In genomic region chr1:109509176-109510134, GRCh38 we compare ENCODE assay signal across 8 cellular contexts. TPM values are rescaled to one million over a fixed set of nuclear protein-coding genes. Genes with fewer than 3 reads are reported as not detected.
DNase-seq lines count a peak whose midpoint lies in the region; ATAC-seq, FAIRE-seq and TF ChIP-seq lines count a peak whose summit lies in the region.

TSS of gene AMIGO1 (minus strand) at chr1:109509727. CDS start at chr1:109508912, 815 bp downstream.

- peaks cover 14% of the 10 kb centered on the region for H3K4me1 Mint-ChIP-seq in T-helper 2 cell treated with Interferon-gamma antibody and Interleukin-4, amounts not matched to agents 5 μg/mL and 100 μg/mL, for 36 hours (ENCODE audit: low read depth)

- no peak within 1 kb of the TSS; the same call in 1 of the 2 replicates for H3K14ac ChIP-seq in IMR-90 (replicated peaks; ENCODE audit: low read depth, low read length)

- TF ChIP-seq CTCF in IMR-90 (conservative IDR thresholded peaks at IDR 0.05; ENCODE audit: low read depth, low read length): no peak
- no peak for TF ChIP-seq CTCF in GM12878 (IDR thresholded peaks at IDR 0.05 in 2 of 3, conservative IDR thresholded peaks at IDR 0.05 in 1 of 3; ENCODE audit: control insufficient read depth in 2 of 3, extremely low read depth in 1 of 3, insufficient read depth in 1 of 3, low read depth in 3 of 3, low read length in 3 of 3)

- H3K36me3 ChIP-seq in IMR-90 (ENCODE audit: control insufficient read depth, insufficient read depth, low read length) (peaks cover 2% of the 10 kb centered on the region; the same call in 1 of the 2 replicates), GM12878 (ENCODE audit: control insufficient read depth in 2 of 2, insufficient read depth in 2 of 2, low read length in 1 of 2) (no peaks in the 10 kb centered on the region)

- no peaks in the 10 kb centered on the region for H3K79me1 ChIP-seq in IMR-90 (ENCODE audit: low read depth in 1 of 2, low read length in 2 of 2)

- peaks cover 5% of the 10 kb centered on the region for H3K4me1 ChIP-seq in IMR-90 (ENCODE audit: control insufficient read depth, insufficient read depth, low read length)
- 0 out of 2 replicates have a peak, but pooled peaks cover 3% of the 10 kb centered on the region for H3K4me1 ChIP-seq in GM12878 (ENCODE audit: control insufficient read depth, insufficient read depth, low read length)

- 0 out of 2 replicates have a peak within 1 kb of the TSS, but pooled peaks have one; percentile 39 for H2AK5ac ChIP-seq in IMR-90 (ENCODE audit: low read depth, low read length)

- peak within 1 kb of the TSS; percentile 20; the same call in 1 of the 2 replicates for H2BK120ac ChIP-seq in IMR-90 (ENCODE audit: low read depth, low read length)

- no peak for TF ChIP-seq EP300 in GM12878 (IDR thresholded peaks at IDR 0.05; ENCODE audit: borderline replicate concordance in 1 of 2, control insufficient read depth in 1 of 2, low read depth in 2 of 2, low read length in 2 of 2)

- RAD21 ChIA-PET in GM12878 (lab: Charles Lee; ENCODE audit: unreplicated experiment): interaction anchor here (1.3 to 1.8 kb wide), 5 partner anchors 20 to 232 kb away, joined by 3 to 8 read pairs (median 5); no protein-coding TSS in a partner anchor

- ATAC-seq in IMR-90 (ENCODE audit: low read depth) (peak; percentile 93), GM12878 (peak; percentile 57)

- SMC1A ChIA-PET in GM12878 (lab: Charles Lee; ENCODE audit: uncharacterized antibody, unreplicated experiment): interaction anchor here (15.8 kb wide), 1 partner anchor 18 kb away, joined by 205 read pairs; no protein-coding TSS in a partner anchor

- 3% methylated on average over 40 of the region's 100 CpGs; no CpG with 5 or more reads in 1 of the 2 experiments for WGBS in IMR-90 (ENCODE audit: extremely low coverage in 2 of 2, insufficient read length in 1 of 2), 2 experiments
- 3% methylated on average over 63 of the region's 100 CpGs for WGBS in GM12878 (ENCODE audit: insufficient coverage, insufficient replicate concordance, low lambda C conversion rate, missing lambda C conversion rate)

- 0 out of 2 replicates have a peak within 1 kb of the TSS, but pooled peaks have one; percentile 17 for H3K23ac ChIP-seq in IMR-90 (ENCODE audit: low read depth, low read length)

- H2BK5ac ChIP-seq in IMR-90 (ENCODE audit: low read depth, low read length, poor library complexity, severe bottlenecking): no peak within 1 kb of the TSS

- H3K18ac ChIP-seq in IMR-90 (ENCODE audit: low read depth, low read length): no peak within 1 kb of the TSS

- dilution Hi-C loops in IMR-90 (cut with HindIII; ENCODE audit: low sequenced_read_pairs, unreplicated experiment): no loop called here

- peak within 1 kb of the TSS in 1 of 2 experiments; percentile 42; a peak in 1 of 4 replicates for H4K8ac ChIP-seq in IMR-90 (ENCODE audit: low read depth in 2 of 2, low read length in 2 of 2)

- H3K9me3 Mint-ChIP-seq in T-helper 2 cell treated with Interferon-gamma antibody and Interleukin-4, amounts not matched to agents 5 μg/mL and 100 μg/mL, for 36 hours: no peaks in the 10 kb centered on the region

- TF ChIP-seq RAD21 in IMR-90 (IDR thresholded peaks at IDR 0.05; ENCODE audit: low read length) (no peak), GM12878 (IDR thresholded peaks at IDR 0.05; ENCODE audit: insufficient read depth, low read depth, low read length) (no peak)

- CTCF ChIA-PET in IMR-90 (lab: Yijun Ruan, JAX): interaction anchor here (0.6 to 4.0 kb wide), 6 partner anchors 9 to 23 kb away, joined by 3 to 13 read pairs (median 3); no protein-coding TSS in a partner anchor
- CTCF ChIA-PET in GM12878 (lab: Yijun Ruan, JAX): interaction anchor here (19.4 to 26.7 kb wide), 2 partner anchors 15 to 22 kb away, joined by 240 to 1280 read pairs; partner anchors contain the start of genes CYB561D1 and GPR61

- H3K4me2 ChIP-seq in IMR-90 (ENCODE audit: low read depth, low read length): peak within 1 kb of the TSS; percentile 96
- peak within 1 kb of the TSS; percentile 96 for H3K4me2 ChIP-seq in GM12878 (ENCODE audit: control insufficient read depth, insufficient read depth)

- H3K27me3 ChIP-seq in IMR-90 (ENCODE audit: control insufficient read depth, insufficient read depth, low read length) (peaks cover 9% of the 10 kb centered on the region), GM12878 (replicated peaks in 1 of 2; ENCODE audit: control insufficient read depth in 2 of 2, insufficient read depth in 2 of 2, low read length in 1 of 2) (no peaks in the 10 kb centered on the region)

- no peak within 1 kb of the TSS for H3K56ac ChIP-seq in IMR-90 (ENCODE audit: extremely low read depth, insufficient read depth, low read length)

- H2AFZ ChIP-seq in IMR-90 (replicated peaks; ENCODE audit: low read length, poor library complexity): peak within 1 kb of the TSS; percentile 99
- peak within 1 kb of the TSS; percentile 85 for H2AFZ ChIP-seq in GM12878 (ENCODE audit: control insufficient read depth, low read depth, low read length)

- H2BK15ac ChIP-seq in IMR-90 (ENCODE audit: low read depth, low read length): no peak within 1 kb of the TSS

- peak within 1 kb of the TSS; percentile 81 for H3K4me3 ChIP-seq in IMR-90 (ENCODE audit: insufficient read depth, low read depth, low read length)
- peak within 1 kb of the TSS; percentile 69 for H3K4me3 ChIP-seq in GM12878
- H3K4me3 ChIP-seq in iPS-18c (ENCODE audit: insufficient read depth, low read depth, low read length): peak within 1 kb of the TSS; percentile 59
- H3K4me3 ChIP-seq in skin epidermis: peak within 1 kb of the TSS; percentile 51 to 69 (median 62)

- no peak within 1 kb of the TSS for H2BK20ac ChIP-seq in IMR-90 (ENCODE audit: low read depth, low read length)

- FAIRE-seq in GM12878 (lab: Jason Lieb, UNC): peak; percentile 7

- no peaks in the 10 kb centered on the region for H3K9me3 ChIP-seq in IMR-90 (ENCODE audit: control insufficient read depth, insufficient read depth, low read length)
- H3K9me3 ChIP-seq in GM12878 (replicated peaks; ENCODE audit: control insufficient read depth, insufficient read depth, low read length): no peaks in the 10 kb centered on the region
- no peaks in the 10 kb centered on the region for H3K9me3 ChIP-seq in iPS-18c (ENCODE audit: control insufficient read depth, insufficient read depth, low read length)

- H4K91ac ChIP-seq in IMR-90 (ENCODE audit: insufficient read depth, low read depth, low read length): no peak within 1 kb of the TSS

- peaks cover 4% of the 10 kb centered on the region for H3K36me3 Mint-ChIP-seq in T-helper 2 cell treated with Interferon-gamma antibody and Interleukin-4, amounts not matched to agents 5 μg/mL and 100 μg/mL, for 36 hours (ENCODE audit: low read depth)

- no TSS peak for BruUV-seq in IMR-90 (replicated peaks; lab: Mats Ljungman, UMichigan)
- BruUV-seq in GM12878 (replicated peaks; lab: Mats Ljungman, UMichigan): no TSS peak

- no peak within 1 kb of the TSS for H4K5ac ChIP-seq in IMR-90 (ENCODE audit: low read depth, low read length)

- H3K4me3 Mint-ChIP-seq in T-helper 2 cell treated with Interferon-gamma antibody and Interleukin-4, amounts not matched to agents 5 μg/mL and 100 μg/mL, for 36 hours: peak within 1 kb of the TSS; percentile 82

- H3K27ac Mint-ChIP-seq in T-helper 2 cell treated with Interferon-gamma antibody and Interleukin-4, amounts not matched to agents 5 μg/mL and 100 μg/mL, for 36 hours: peak within 1 kb of the TSS; percentile 13

- no peaks in the 10 kb centered on the region; the same call in 1 of the 2 replicates for H4K20me1 ChIP-seq in IMR-90 (ENCODE audit: insufficient read depth, low read length)
- no peaks in the 10 kb centered on the region for H4K20me1 ChIP-seq in GM12878 (ENCODE audit: control insufficient read depth, insufficient read depth)

- peaks cover 50% of the 10 kb centered on the region for H3K27me3 Mint-ChIP-seq in T-helper 2 cell treated with Interferon-gamma antibody and Interleukin-4, amounts not matched to agents 5 μg/mL and 100 μg/mL, for 36 hours (ENCODE audit: low read depth)

- H3K4ac ChIP-seq in IMR-90 (ENCODE audit: low read depth, low read length): no peak within 1 kb of the TSS

- peaks cover 5% of the 10 kb centered on the region; the same call in 1 of the 2 replicates for H3K9me1 ChIP-seq in IMR-90 (ENCODE audit: insufficient read depth, low read length)

- peak within 1 kb of the TSS; percentile 48; the same call in 1 of the 2 replicates for H3K27ac ChIP-seq in IMR-90 (ENCODE audit: insufficient read depth, low read length)
- no peak within 1 kb of the TSS for H3K27ac ChIP-seq in GM12878 (ENCODE audit: control insufficient read depth, insufficient read depth)
- peak within 1 kb of the TSS in 13 of 21 experiments; percentile 51 to 80 (median 68) for H3K27ac ChIP-seq in skin epidermis

- peak within 1 kb of the TSS; percentile 84 for H2AK9ac ChIP-seq in IMR-90 (replicated peaks; ENCODE audit: low read depth, low read length, poor library complexity)

- TF ChIP-seq POLR2A in IMR-90 (IDR thresholded peaks at IDR 0.05; ENCODE audit: low read depth, low read length) (no peak), GM12878 (IDR thresholded peaks at IDR 0.05; ENCODE audit: low read depth, low read length) (no peak)

- peak; percentile 24 for DNase-seq in NCI-H2029 (lab: John Stamatoyannopoulos, UW)
- DNase-seq in NCI-H2029 treated with DMSO at 0.1 percent for 48 hours (lab: John Stamatoyannopoulos, UW): no peak
- DNase-seq in IMR-90: peak; percentile 43
- peak; percentile 56 for DNase-seq in T-helper 2 cell treated with Interferon-gamma antibody and Interleukin-4, amounts not matched to agents 5 μg/mL and 100 μg/mL, for 36 hours (ENCODE audit: low spot score)
- no peak for DNase-seq in GM12878 (ENCODE audit: low read depth, low spot score)
- DNase-seq in cerebellar nuclear complex (lab: John Stamatoyannopoulos, UW): no peak

- peak within 1 kb of the TSS; percentile 8; the same call in 1 of the 2 replicates for H3K9ac ChIP-seq in IMR-90 (ENCODE audit: low read depth, low read length)
- peak within 1 kb of the TSS; percentile 37; the same call in 1 of the 2 replicates for H3K9ac ChIP-seq in GM12878 (ENCODE audit: control insufficient read depth, insufficient read depth, low read length)

- intact Hi-C loops in IMR-90 (cut with micrococcal nuclease): no loop called here
- intact Hi-C loops in GM12878 (cut with micrococcal nuclease; ENCODE audit: unreplicated experiment): no loop called here

- H3K79me2 ChIP-seq in GM12878 (ENCODE audit: control insufficient read depth, insufficient read depth, low read length): no peaks in the 10 kb centered on the region

- in situ Hi-C loops in IMR-90 (cut with MboI; ENCODE audit: low sequenced_read_pairs): no loop called here
- in situ Hi-C loops in GM12878 (cut with MboI): no loop called here

- POLR2A ChIA-PET in IMR-90 (lab: Charles Lee; ENCODE audit: unreplicated experiment): no interaction called here
- POLR2A ChIA-PET in GM12878 (lab: Charles Lee): no interaction called here

RNA-seq across cellular contexts. Expression of gene AMIGO1, which starts in this region (rescaled TPM):
- total RNA-seq in IMR-90 (2012; rRNA removed) (1.4 and 1.6 TPM in 2 replicates), GM12878 (2014; rRNA removed) (0.06 and 0.22 TPM in 2 replicates), GM12878 (2014; rRNA removed; fragmentation: Illumina TruSeq; extraction: Trizol) (0.04 and 0.09 TPM in 2 replicates), GM12878 (2021) (0.27 and 0.28 TPM in 2 replicates)
- polyA plus RNA-seq in IMR-90 (2012; rRNA removed) (1.5 TPM in 2 replicates), GM12878 (2011; rRNA removed) (0.08 and 0.10 TPM in 2 replicates), GM12878 (2014; fragmentation: Illumina TruSeq; extraction: Trizol) (0.07 and 0.11 TPM in 2 replicates), GM12878 (2014; fragmentation: Nextera tagmentation; extraction: Ambion mirVana) (under 1 TPM; 0.02 to 0.11 TPM), GM12878 (2014; rRNA removed) (0.11 TPM in 1 of 2 replicates, not detected in the other), GM12878 (2016; fragmentation: Nextera tagmentation; extraction: Ambion mirVana) (under 1 TPM; 0.08 to 0.26 TPM)
- polyA plus RNA-seq in IMR-90 (2012; cell fraction: cytosol; rRNA removed): 0.81 and 1.1 TPM in 2 replicates
- 0.55 and 0.70 TPM in 2 replicates for polyA plus RNA-seq in IMR-90 (2012; cell fraction: nucleus; rRNA removed; ENCODE audit: low replicate concordance)
- total RNA-seq in GM12878 (2013; cell fraction: nucleolus; rRNA removed): 1.5 and 1.7 TPM in 2 replicates
- polyA plus RNA-seq in GM12878 (2011; ENCODE audit: low read depth): 0.33 TPM
- polyA plus RNA-seq in GM12878 (2011; cell fraction: cytosol; rRNA removed): 0.07 and 0.10 TPM in 2 replicates
- 0.15 and 0.19 TPM in 2 replicates for polyA plus RNA-seq in GM12878 (2011; cell fraction: nucleus; rRNA removed)
- polyA plus RNA-seq in GM12878 (2012): 0.28 and 0.38 TPM in 2 replicates
- 0.05 and 0.07 TPM in 2 replicates for polyA minus RNA-seq in GM12878 (2011; rRNA and poly(A)+ RNA removed)
- not detected in 2 replicates for polyA minus RNA-seq in GM12878 (2011; cell fraction: cytosol; rRNA and poly(A)+ RNA removed)
- polyA minus RNA-seq in GM12878 (2011; cell fraction: nucleus; rRNA and poly(A)+ RNA removed): 0.10 and 0.12 TPM in 2 replicates

Comparison
In these comparisons a context has a peak if more than half of its experiments do, and no peak if none do; other contexts are left out.
1. DNase-seq: peak in NCI-H2029 (single experiment), IMR-90 (single experiment) and T-helper 2 cell treated with Interferon-gamma antibody and Interleukin-4, amounts not matched to agents 5 μg/mL and 100 μg/mL, for 36 hours (single experiment); none in NCI-H2029 treated with DMSO at 0.1 percent for 48 hours (single experiment), GM12878 (single experiment) and cerebellar nuclear complex (0 of 2).
2. Peak in every context shown above with its lines, with median percentiles within 50 percentile points of each other: H3K4me3 ChIP-seq.